ENCODE assay signal across 21 cellular contexts in the genomic region with DNA sequence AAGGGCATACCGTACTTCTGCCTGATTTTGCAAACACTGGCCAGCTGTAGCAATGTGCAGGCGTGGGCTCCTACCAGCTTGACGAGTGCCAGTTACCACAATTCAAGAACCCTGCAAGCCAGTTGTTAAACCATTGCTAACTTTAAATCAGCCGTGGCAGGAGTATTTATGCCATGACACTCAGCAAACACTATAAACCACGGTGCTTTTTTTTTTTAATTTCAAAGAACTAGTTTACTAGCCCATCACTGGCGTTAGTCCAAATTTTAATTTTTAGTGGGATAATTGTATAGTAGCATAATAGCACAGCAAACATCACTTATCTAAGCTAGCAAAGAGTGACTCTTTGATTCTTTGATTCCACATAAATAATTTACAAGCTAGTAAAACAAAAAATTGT.
DNase-seq lines count a peak whose midpoint lies in the region; ATAC-seq and TF ChIP-seq lines count a peak whose summit lies in the region.
"Had no signal": no experiment of that assay in that cellular context is flagged by ENCODE, and none has a peak within 500 bp of the region (broad histone marks: within the 10 kb centered on the region; RNA-seq: fewer than 3 reads in every experiment).

No MANE protein-coding gene starts in this region.

- H3K4me1 ChIP-seq in prostate gland (replicated peaks), result no peaks in the 10 kb centered on the region
- H3K4me1 ChIP-seq: esophagus muscularis mucosa had no signal

- H3K4me3 ChIP-seq in prostate gland, result no peak overlapping the region
- H3K4me3 ChIP-seq: esophagus muscularis mucosa had no signal

- WGBS in prostate gland, result 16% methylated on average over 6 of the region's 6 CpGs

- H3K36me3 ChIP-seq in prostate gland, result no peaks in the 10 kb centered on the region

- no peak for TF ChIP-seq CTCF in prostate gland (IDR thresholded peaks at IDR 0.05)

- H3K27me3 ChIP-seq in prostate gland (replicated peaks; ENCODE audit: insufficient read depth), result no peaks in the 10 kb centered on the region
- H3K27me3 ChIP-seq: esophagus muscularis mucosa had no signal

- DNase-seq in LoVo (ENCODE audit: low spot score) (peak; percentile 31), NCI-H1694 treated with DMSO at 0.1 percent for 48 hours (lab: John Stamatoyannopoulos, UW) (peak; percentile 70), NCI-H69 (lab: John Stamatoyannopoulos, UW) (peak; percentile 97), prostate gland (ENCODE audit: low spot score) (peak; percentile 39), iPS-NIHi7 (ENCODE audit: extremely low spot score) (no peak)
- no peak for DNase-seq in activated T-cell treated with anti-CD3 and anti-CD28 coated beads, Interleukin-2, amount 50 U/mL, for 1 hour
- DNase-seq: activated B cell treated with CpG ODN at 0.5 μM for 24 hours; activated CD8-positive, alpha-beta T cell treated with anti-CD3 and anti-CD28 coated beads, Interleukin-2, amount 10 ng/mL, durations not matched to agents 7 days and 5 days; activated T-cell treated with anti-CD3 and anti-CD28 coated beads, Interleukin-2, amount 50 U/mL, for 4 hours; effector memory CD4-positive, alpha-beta T cell; GDM1; GOT3; NCI-H446; nephron progenitor cell; Right ventricle myocardium superior; stimulated activated CD4-positive, alpha-beta T cell treated with anti-CD3 and anti-CD28 coated beads, Interleukin-4, amount 100 ng/mL, for 4 hours; T-helper 17 cell had no signal

- no peak for TF ChIP-seq POLR2A in prostate gland (IDR thresholded peaks at IDR 0.05)

- no peak overlapping the region for H3K27ac ChIP-seq in prostate gland
- H3K27ac ChIP-seq: esophagus muscularis mucosa had no signal

- intact Hi-C loops in prostate gland (cut with DNase I), result no loop called here

- H3K9me3 ChIP-seq in prostate gland, result no peaks in the 10 kb centered on the region
- H3K9me3 ChIP-seq: esophagus muscularis mucosa had no signal

- ATAC-seq in HG03432 (IDR thresholded peaks at IDR 0.05; ENCODE audit: unreplicated experiment) (no peak), GM19023 (IDR thresholded peaks at IDR 0.05; ENCODE audit: unreplicated experiment) (no peak)
- ATAC-seq: activated CD8-positive, alpha-beta T cell treated with anti-CD3 and anti-CD28 coated beads, Interleukin-2, amount 10 ng/mL, durations not matched to agents 7 days and 5 days; activated naive CD4-positive, alpha-beta T cell treated with anti-CD3 and anti-CD28 coated beads, Interleukin-2, amount 50 U/mL, for 72 hours; activated T-cell treated with anti-CD3 and anti-CD28 coated beads, Interleukin-2, amount 50 U/mL, for 4 hours; T-helper 17 cell had no signal

Comparison
In these comparisons a context has a peak if more than half of its experiments do, and no peak if none do; other contexts are left out.
1. DNase-seq: peak in LoVo (single experiment), NCI-H1694 treated with DMSO at 0.1 percent for 48 hours (single experiment), NCI-H69 (single experiment) and prostate gland (single experiment); none in iPS-NIHi7 (single experiment) and activated T-cell treated with anti-CD3 and anti-CD28 coated beads, Interleukin-2, amount 50 U/mL, for 1 hour (single experiment).